32 cellular contexts compared by ENCODE assay signal in the genomic region with DNA sequence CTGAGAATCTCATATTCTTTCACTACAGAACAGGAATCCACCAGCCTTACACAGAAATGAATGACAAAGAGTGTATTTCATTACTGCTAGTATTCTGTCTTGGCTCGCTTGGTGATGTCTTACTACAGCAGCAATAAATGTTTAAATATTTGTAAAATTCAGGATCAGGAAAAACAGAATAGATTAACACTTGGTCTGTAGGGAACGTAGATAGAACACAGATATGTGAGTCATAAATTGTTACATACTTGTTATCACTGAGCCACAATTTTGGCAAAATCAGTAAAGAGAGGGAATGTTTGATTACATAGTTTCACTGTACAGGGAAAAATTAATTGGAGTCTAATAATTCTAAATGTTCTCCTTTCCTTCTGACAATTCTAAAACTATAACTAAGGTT.
"Had no signal": no experiment of that assay in that cellular context is flagged by ENCODE, and none has a peak within 500 bp of the region (broad histone marks: within the 10 kb centered on the region; RNA-seq: fewer than 3 reads in every experiment).

No MANE protein-coding gene starts in this region.

- H3K4me1 ChIP-seq: left lung, lower lobe of right lung, neural progenitor cell, parathyroid adenoma, right atrium auricular region, testis, thyroid gland, upper lobe of left lung, vagina had no signal

- H3K9me3 ChIP-seq: left lung, lower lobe of right lung, neutrophil, right atrium auricular region, stomach, testis, thyroid gland, transverse colon, upper lobe of left lung, vagina had no signal

- H3K27ac ChIP-seq: left lung, lower lobe of right lung, neural progenitor cell, neutrophil, parathyroid adenoma, right atrium auricular region, skin epidermis, stomach, testis, thyroid gland, transverse colon, upper lobe of left lung, vagina had no signal

- H3K4me3 Mint-ChIP-seq: immature natural killer cell; mesothelial cell of epicardium; naive B cell; natural killer cell; nephron progenitor cell; neural progenitor cell; stimulated activated naive B cell treated with anti-CD40 and anti-IgM and Interleukin-4, amounts not matched to agents 10 μg/mL and 1 μg/mL and 100 μg/mL, for 72 hours had no signal

- H3K79me2 ChIP-seq: parathyroid adenoma had no signal

- H3K27me3 ChIP-seq: left lung, neural progenitor cell, neutrophil, right atrium auricular region, stomach, testis, thyroid gland, transverse colon, upper lobe of left lung, vagina had no signal

- H3K4me1 Mint-ChIP-seq: mesothelial cell of epicardium, nephron progenitor cell, neural progenitor cell had no signal

- H3K4me3 ChIP-seq: left lung, lower lobe of right lung, neural progenitor cell, right atrium auricular region, skin epidermis, stomach, testis, thyroid gland, transverse colon, upper lobe of left lung, vagina had no signal

- H2AFZ ChIP-seq: neural progenitor cell, parathyroid adenoma had no signal

- ATAC-seq: left colon; left lung; lower lobe of right lung; natural killer cell; sciatic nerve; stimulated activated naive B cell treated with anti-CD40 and anti-IgM and Interleukin-4, amounts not matched to agents 10 μg/mL and 1 μg/mL and 100 μg/mL, for 72 hours; stimulated activated naive CD8-positive, alpha-beta T cell treated with anti-CD3 and anti-CD28 coated beads, Interleukin-15, Interleukin-2, amounts not matched to agents 100 U/mL and 50 U/mL, for 24 hours had no signal

- H3K27ac Mint-ChIP-seq: immature natural killer cell; mesothelial cell of epicardium; natural killer cell; neural progenitor cell; progenitor cell of endocrine pancreas; stimulated activated naive B cell treated with anti-CD40 and anti-IgM and Interleukin-4, amounts not matched to agents 10 μg/mL and 1 μg/mL and 100 μg/mL, for 72 hours had no signal

- H3K27me3 Mint-ChIP-seq: naive B cell; progenitor cell of endocrine pancreas; stimulated activated naive B cell treated with anti-CD40 and anti-IgM and Interleukin-4, amounts not matched to agents 10 μg/mL and 1 μg/mL and 100 μg/mL, for 72 hours had no signal

- DNase-seq: hypothalamus; immature natural killer cell; kidney; left colon; left lung; lower lobe of right lung; mammary epithelial cell; mesendoderm; naive B cell; natural killer cell; nephron progenitor cell; occipital lobe; stimulated activated CD4-positive, alpha-beta T cell treated with anti-CD3 and anti-CD28 coated beads, Interleukin-12 subunit alpha, Interleukin-12 subunit beta, amount 100 ng/mL, for 4 hours; stimulated activated CD4-positive, alpha-beta T cell treated with anti-CD3 and anti-CD28 coated beads, Interleukin-15, amount 100 ng/mL, for 24 hours; stimulated activated CD4-positive, alpha-beta T cell treated with anti-CD3 and anti-CD28 coated beads, Interleukin-2, amount 100 ng/mL, for 24 hours; stimulated activated CD4-positive, alpha-beta T cell treated with anti-CD3 and anti-CD28 coated beads, Interleukin-4, amount 100 ng/mL, for 1 hour; stimulated activated naive B cell treated with anti-CD40 and anti-IgM and Interleukin-4, amounts not matched to agents 10 μg/mL and 1 μg/mL and 100 μg/mL, for 72 hours; stimulated activated naive CD8-positive, alpha-beta T cell treated with anti-CD3 and anti-CD28 coated beads, Interleukin-15, Interleukin-2, amounts not matched to agents 100 U/mL and 50 U/mL, for 24 hours; stomach; testis; thyroid gland; transverse colon; upper lobe of left lung had no signal
